Comparison of ENCODE assay signal across 11 cellular contexts in genomic region chr10:71921319-71922027, GRCh38. TPM values are rescaled to one million over a fixed set of nuclear protein-coding genes. Genes with fewer than 3 reads are reported as not detected.
DNase-seq lines count a peak whose midpoint lies in the region; ATAC-seq and TF ChIP-seq lines count a peak whose summit lies in the region.
"Had no signal": no experiment of that assay in that cellular context is flagged by ENCODE, and none has a peak within 500 bp of the region (broad histone marks: within the 10 kb centered on the region; RNA-seq: fewer than 3 reads in every experiment).

No MANE protein-coding gene starts in this region.

- H3K36me3 Mint-ChIP-seq in nephron (ENCODE audit: low read depth), result no peaks in the 10 kb centered on the region
- peaks cover 0 to 4% (median 0%) of the 10 kb centered on the region in 3 donors for H3K36me3 Mint-ChIP-seq in CD8-positive, alpha-beta memory T cell

- no peaks in the 10 kb centered on the region for H3K36me3 ChIP-seq in CD8-positive, alpha-beta memory T cell (ENCODE audit: insufficient read depth, low read length)

- H3K4me1 Mint-ChIP-seq in nephron, result peaks cover 27% of the 10 kb centered on the region
- H3K4me1 Mint-ChIP-seq in CD8-positive, alpha-beta memory T cell, result no peaks in the 10 kb centered on the region
- H3K4me1 Mint-ChIP-seq: naive B cell had no signal

- DNase-seq in C1 segment of cervical spinal cord (lab: John Stamatoyannopoulos, UW) (peak in 11 of 14 donors; percentile 10 to 88 (median 60)), NCI-H446 (lab: John Stamatoyannopoulos, UW) (peak; percentile 18 to 77), GF-D8 (lab: John Stamatoyannopoulos, UW) (no peak)
- no peak for DNase-seq in stimulated activated naive CD4-positive, alpha-beta T cell treated with Interleukin-2 at 50 U/mL for 16 hours (lab: John Stamatoyannopoulos, UW)
- DNase-seq in activated CD4-positive, alpha-beta T cell treated with anti-CD3 and anti-CD28 coated beads for 48 hours, result no peak
- no peak for DNase-seq in CD8-positive, alpha-beta memory T cell
- DNase-seq: naive B cell had no signal

- no peaks in the 10 kb centered on the region for H3K4me1 ChIP-seq in CD8-positive, alpha-beta memory T cell (ENCODE audit: insufficient read depth, low read length)

- no peak overlapping the region for H3K27ac ChIP-seq in CD8-positive, alpha-beta memory T cell (ENCODE audit: low read depth, low read length)

- no peak overlapping the region for H3K4me3 Mint-ChIP-seq in nephron
- no peak overlapping the region for H3K4me3 Mint-ChIP-seq in CD8-positive, alpha-beta memory T cell
- H3K4me3 Mint-ChIP-seq: naive B cell had no signal

- H3K4me3 ChIP-seq in CD8-positive, alpha-beta memory T cell (ENCODE audit: low read length), result no peak overlapping the region

- peak; percentile 16 for ATAC-seq in esophagus mucosa

- CTCF ChIA-PET in CD8-positive, alpha-beta memory T cell (lab: Charles Lee), result no interaction called here

- no peaks in the 10 kb centered on the region for H3K27me3 Mint-ChIP-seq in nephron (ENCODE audit: low read depth)
- peaks cover 6 to 25% of the 10 kb centered on the region in 2 donors for H3K27me3 Mint-ChIP-seq in CD8-positive, alpha-beta memory T cell

- no peaks in the 10 kb centered on the region for H3K27me3 ChIP-seq in CD8-positive, alpha-beta memory T cell (ENCODE audit: insufficient read depth, low read length, poor library complexity, severe bottlenecking)

- peak overlapping the region; percentile 21 to 69 (median 47) for H3K27ac Mint-ChIP-seq in nephron
- no peak overlapping the region for H3K27ac Mint-ChIP-seq in CD8-positive, alpha-beta memory T cell
- H3K27ac Mint-ChIP-seq: naive B cell had no signal

- POLR2A ChIA-PET in CD8-positive, alpha-beta memory T cell (lab: Charles Lee), result no interaction called here

- TF ChIP-seq CTCF in nephron (IDR thresholded peaks at IDR 0.05; ENCODE audit: unreplicated experiment in 3 of 3), result no peak

- H3K9me3 ChIP-seq in CD8-positive, alpha-beta memory T cell (ENCODE audit: low read length), result no peaks in the 10 kb centered on the region
- H3K9me3 ChIP-seq: Caco-2 had no signal

- H3K9me3 Mint-ChIP-seq in nephron, result peaks cover 4% of the 10 kb centered on the region
- H3K9me3 Mint-ChIP-seq in CD8-positive, alpha-beta memory T cell, result peaks cover 0 to 10% (median 5%) of the 10 kb centered on the region in 5 donors

RNA-seq across cellular contexts. Expression of gene CHST3, which starts 42.7 kb away (rescaled TPM):
- total RNA-seq in esophagus mucosa, result 9.0 TPM
- total RNA-seq in CD8-positive, alpha-beta memory T cell, result under 1 TPM; 0.07 TPM
- not detected for polyA plus RNA-seq in CD8-positive, alpha-beta memory T cell
- total RNA-seq: OCI-LY7 had no signal

Comparison
In these comparisons a context has a peak if more than half of its experiments do, and no peak if none do; other contexts are left out.
1. DNase-seq: peak in C1 segment of cervical spinal cord (11 of 14) and NCI-H446 (2 of 2); none in stimulated activated naive CD4-positive, alpha-beta T cell treated with Interleukin-2 at 50 U/mL for 16 hours (single experiment), activated CD4-positive, alpha-beta T cell treated with anti-CD3 and anti-CD28 coated beads for 48 hours (single experiment), GF-D8 (single experiment) and CD8-positive, alpha-beta memory T cell (0 of 5).
2. H3K27ac Mint-ChIP-seq: peak in nephron (3 of 3); none in CD8-positive, alpha-beta memory T cell (0 of 8).